Comparison of ENCODE assay signal across 8 cellular contexts in the genomic region with DNA sequence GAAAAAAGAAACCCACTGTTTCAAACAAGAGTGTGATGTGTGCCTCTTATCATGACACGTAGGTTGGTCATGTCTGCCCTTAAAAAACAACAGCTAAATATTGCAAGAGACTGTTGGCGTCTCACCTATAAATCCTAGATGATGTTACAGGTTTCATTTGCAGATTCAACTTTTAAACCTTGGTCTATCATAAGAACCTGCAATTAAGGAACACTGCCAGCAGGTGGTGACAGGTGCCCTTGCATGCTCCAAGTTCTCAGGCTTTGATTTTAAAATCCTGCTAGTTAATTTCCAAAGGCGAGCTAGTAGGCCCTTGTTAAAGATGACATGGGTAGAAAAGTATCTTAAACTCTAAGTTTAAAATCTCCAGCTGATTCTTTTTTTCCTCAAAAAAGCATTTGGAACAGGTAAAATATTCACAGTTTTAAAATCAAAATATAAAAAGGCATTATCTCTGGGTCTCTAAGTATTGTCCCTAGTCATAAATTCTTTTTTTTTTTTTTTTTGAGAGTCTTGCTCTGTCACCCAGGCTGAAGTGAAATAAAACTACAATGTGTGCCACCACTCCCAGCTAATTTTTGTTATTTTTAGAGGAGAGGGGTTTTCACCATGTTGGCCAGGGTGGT. TPM values are rescaled to one million over a fixed set of nuclear protein-coding genes. Genes with fewer than 3 reads are reported as not detected.
DNase-seq lines count a peak whose midpoint lies in the region; ATAC-seq and TF ChIP-seq lines count a peak whose summit lies in the region.

No MANE protein-coding gene starts in this region.

- H3K4me3 Mint-ChIP-seq in activated CD4-positive, alpha-beta T cell treated with anti-CD3 and anti-CD28 coated beads for 36 hours: no peak overlapping the region
- H3K4me3 Mint-ChIP-seq in neural crest cell: no peak overlapping the region

- intact Hi-C loops in left ventricle myocardium inferior (cut with micrococcal nuclease): no loop called here
- intact Hi-C loops in right cardiac atrium (cut with DNase I): loop anchor here in 3 of 4 donors (2.0 to 10.0 kb wide), 3 partner anchors 80 to 83 kb away; no protein-coding TSS in a partner anchor
- intact Hi-C loops in activated CD4-positive, alpha-beta T cell treated with anti-CD3 and anti-CD28 coated beads for 36 hours (cut with DNase I, micrococcal nuclease): loop anchor here (1.0 to 5.0 kb wide), 4 partner anchors 83 to 158 kb away; partner anchors contain the start of genes LZIC (in 1 of the 2) and NMNAT1 (in 1 of the 2)

- H3K4me3 ChIP-seq in left ventricle myocardium inferior (no peak overlapping the region), right cardiac atrium (ENCODE audit: low read length) (no peak overlapping the region), upper lobe of left lung (no peak overlapping the region)

- peaks cover 4% of the 10 kb centered on the region for H3K36me3 Mint-ChIP-seq in activated CD4-positive, alpha-beta T cell treated with anti-CD3 and anti-CD28 coated beads for 36 hours (ENCODE audit: low read depth)
- H3K36me3 Mint-ChIP-seq in neural crest cell (ENCODE audit: low read depth): peaks cover 6% of the 10 kb centered on the region

- H3K4me1 ChIP-seq in left ventricle myocardium inferior: no peaks in the 10 kb centered on the region
- H3K4me1 ChIP-seq in right cardiac atrium (ENCODE audit: control insufficient read depth, insufficient read depth, low read length): no peaks in the 10 kb centered on the region
- H3K4me1 ChIP-seq in upper lobe of left lung: no peaks in the 10 kb centered on the region

- H3K4me1 Mint-ChIP-seq in activated CD4-positive, alpha-beta T cell treated with anti-CD3 and anti-CD28 coated beads for 36 hours: peaks cover 39% of the 10 kb centered on the region
- peaks cover 18% of the 10 kb centered on the region for H3K4me1 Mint-ChIP-seq in neural crest cell

- TF ChIP-seq CTCF in left ventricle myocardium inferior (IDR thresholded peaks at IDR 0.05; ENCODE audit: borderline replicate concordance) (peak; percentile 74), neural crest cell (conservative IDR thresholded peaks at IDR 0.05) (peak; percentile 80), upper lobe of left lung (IDR thresholded peaks at IDR 0.05) (peak; percentile 42 to 81 (median 60))

- no peak for TF ChIP-seq POLR2A in upper lobe of left lung (IDR thresholded peaks at IDR 0.05)

- CTCF ChIA-PET in activated CD4-positive, alpha-beta T cell treated with anti-CD3 and anti-CD28 coated beads for 36 hours (lab: Charles Lee): interaction anchor here (0.6 to 8.0 kb wide), 48 partner anchors 10 to 662 kb away, joined by 3 to 221 read pairs (median 4); partner anchors contain the start of genes LZIC and NMNAT1

- no peaks in the 10 kb centered on the region for H3K9me3 ChIP-seq in left ventricle myocardium inferior (replicated peaks)
- no peaks in the 10 kb centered on the region for H3K9me3 ChIP-seq in right cardiac atrium (ENCODE audit: control insufficient read depth, low read length)
- no peaks in the 10 kb centered on the region for H3K9me3 ChIP-seq in upper lobe of left lung

- DNase-seq in left ventricle myocardium inferior (no peak), right cardiac atrium (no peak), NCI-H2227 (lab: John Stamatoyannopoulos, UW; ENCODE audit: unreplicated experiment) (peak; percentile 66), dermis microvascular lymphatic vessel endothelial cell (ENCODE audit: low read depth in 2 of 2) (peak; percentile 61 to 77), neural crest cell (ENCODE audit: low read depth, low spot score) (peak; percentile 43), upper lobe of left lung (peak in 1 of 2 donors; percentile 59)
- peak; percentile 83 for DNase-seq in activated CD4-positive, alpha-beta T cell treated with anti-CD3 and anti-CD28 coated beads for 36 hours

- H3K27ac Mint-ChIP-seq in activated CD4-positive, alpha-beta T cell treated with anti-CD3 and anti-CD28 coated beads for 36 hours: no peak overlapping the region
- no peak overlapping the region for H3K27ac Mint-ChIP-seq in neural crest cell (ENCODE audit: unreplicated experiment)

- H3K27me3 Mint-ChIP-seq in activated CD4-positive, alpha-beta T cell treated with anti-CD3 and anti-CD28 coated beads for 36 hours: no peaks in the 10 kb centered on the region
- no peaks in the 10 kb centered on the region for H3K27me3 Mint-ChIP-seq in neural crest cell (ENCODE audit: low read depth)

- ATAC-seq in right cardiac atrium (no peak), upper lobe of left lung (ENCODE audit: low FRiP score in 2 of 2) (no peak), GM18909 (IDR thresholded peaks at IDR 0.05; ENCODE audit: poor library complexity, unreplicated experiment) (no peak)
- peak; percentile 45 for ATAC-seq in activated CD4-positive, alpha-beta T cell treated with anti-CD3 and anti-CD28 coated beads for 36 hours

- no peak overlapping the region for H3K27ac ChIP-seq in left ventricle myocardium inferior (replicated peaks)
- H3K27ac ChIP-seq in right cardiac atrium (ENCODE audit: low read length): no peak overlapping the region
- no peak overlapping the region for H3K27ac ChIP-seq in upper lobe of left lung

- no peaks in the 10 kb centered on the region for H3K36me3 ChIP-seq in left ventricle myocardium inferior
- no peaks in the 10 kb centered on the region for H3K36me3 ChIP-seq in upper lobe of left lung

- H3K9me3 Mint-ChIP-seq in activated CD4-positive, alpha-beta T cell treated with anti-CD3 and anti-CD28 coated beads for 36 hours (ENCODE audit: low read depth): no peaks in the 10 kb centered on the region
- H3K9me3 Mint-ChIP-seq in neural crest cell: peaks cover 3% of the 10 kb centered on the region

- POLR2A ChIA-PET in activated CD4-positive, alpha-beta T cell treated with anti-CD3 and anti-CD28 coated beads for 36 hours (lab: Charles Lee): interaction anchor here (0.6 kb wide), 1 partner anchor 126 kb away, joined by 4 read pairs; no protein-coding TSS in a partner anchor

- TF ChIP-seq EP300 in upper lobe of left lung (IDR thresholded peaks at IDR 0.05): no peak

- no peaks in the 10 kb centered on the region for H3K27me3 ChIP-seq in left ventricle myocardium inferior (ENCODE audit: low read depth)
- no peaks in the 10 kb centered on the region for H3K27me3 ChIP-seq in right cardiac atrium (ENCODE audit: control insufficient read depth, insufficient read depth)
- no peaks in the 10 kb centered on the region for H3K27me3 ChIP-seq in upper lobe of left lung

- WGBS in right cardiac atrium: 66% methylated on average over 3 of the region's 3 CpGs
- WGBS in upper lobe of left lung, 2 donors: 55 to 59% methylated on average over 3 of the region's 3 CpGs

RNA-seq across cellular contexts. Expression of gene CLSTN1, which starts 39.1 kb away (rescaled TPM):
- total RNA-seq in left ventricle myocardium inferior: 63.5 TPM
- total RNA-seq in right cardiac atrium: 10 to 100 TPM; 67.1 to 72.1 (median 70.0) TPM
- 51.4 TPM for polyA plus RNA-seq in right cardiac atrium
- total RNA-seq in activated CD4-positive, alpha-beta T cell treated with anti-CD3 and anti-CD28 coated beads for 36 hours: 10 to 100 TPM; 34.9 to 36.7 TPM
- 43.8 and 61.8 TPM in 2 replicates for total RNA-seq in dermis microvascular lymphatic vessel endothelial cell
- 133 and 136 TPM in 2 replicates for total RNA-seq in neural crest cell
- 10 to 100 TPM; 35.6 to 82.7 (median 59.5) TPM for total RNA-seq in upper lobe of left lung

Comparison
In these comparisons a context has a peak if more than half of its experiments do, and no peak if none do; other contexts are left out.
1. DNase-seq: peak in NCI-H2227 (single experiment), activated CD4-positive, alpha-beta T cell treated with anti-CD3 and anti-CD28 coated beads for 36 hours (single experiment), dermis microvascular lymphatic vessel endothelial cell (2 of 2) and neural crest cell (single experiment); none in left ventricle myocardium inferior (single experiment) and right cardiac atrium (0 of 3).
2. Peak in every context shown above with its lines, with median percentiles within 50 percentile points of each other: CTCF ChIP-seq.